ENCODE assay signal across 1 cellular context in genomic region chr20:2763186-2763585, GRCh38.
TF ChIP-seq lines count a peak whose summit lies in the region.

No MANE protein-coding gene starts in this region.

TF ChIP-seq in H1, 55 proteins besides CTCF, POLR2A, EP300 and RAD21:
- TF ChIP-seq SIRT6 (IDR thresholded peaks at IDR 0.05; ENCODE audit: low read length) (no peak), CHD7 (IDR thresholded peaks at IDR 0.05; ENCODE audit: insufficient replicate concordance, low read length) (no peak), JUN (IDR thresholded peaks at IDR 0.05; ENCODE audit: low read depth, low read length) (no peak), KDM1A (IDR thresholded peaks at IDR 0.05; ENCODE audit: borderline replicate concordance, low read length) (no peak), SP2 (IDR thresholded peaks at IDR 0.05; ENCODE audit: low read length) (no peak), EGR1 (IDR thresholded peaks at IDR 0.05; ENCODE audit: borderline replicate concordance, low read depth, low read length) (no peak), PHF8 (conservative IDR thresholded peaks at IDR 0.05; ENCODE audit: low read depth, low read length) (no peak), TEAD4 (IDR thresholded peaks at IDR 0.05; ENCODE audit: low read depth, low read length) (no peak), HDAC2 (IDR thresholded peaks at IDR 0.05; ENCODE audit: borderline replicate concordance in 1 of 2, low read depth in 2 of 2, low read length in 2 of 2) (no peak), CBX8 (IDR thresholded peaks at IDR 0.05; ENCODE audit: borderline replicate concordance, low read depth, low read length) (no peak), USF2 (IDR thresholded peaks at IDR 0.05; ENCODE audit: low read length) (no peak), NANOG (IDR thresholded peaks at IDR 0.05; ENCODE audit: insufficient read depth, low read depth, low read length, poor library complexity, severe bottlenecking) (no peak), SUZ12 (IDR thresholded peaks at IDR 0.05; ENCODE audit: low read length) (no peak), CBX5 (IDR thresholded peaks at IDR 0.05; ENCODE audit: low read depth, low read length) (no peak)
- TF ChIP-seq, protein P1, sequence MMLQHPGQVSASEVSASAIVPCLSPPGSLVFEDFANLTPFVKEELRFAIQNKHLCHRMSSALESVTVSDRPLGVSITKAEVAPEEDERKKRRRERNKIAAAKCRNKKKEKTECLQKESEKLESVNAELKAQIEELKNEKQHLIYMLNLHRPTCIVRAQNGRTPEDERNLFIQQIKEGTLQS (IDR thresholded peaks at IDR 0.05; ENCODE audit: insufficient read depth, low read depth, low read length) = no peak
